ENCODE assay signal across 8 cellular contexts in genomic region chr15:63834500-63835210, GRCh38. TPM values are rescaled to one million over a fixed set of nuclear protein-coding genes. Genes with fewer than 3 reads are reported as not detected.
A peak's percentile ranks its signal among the peaks of the same experiment; 100 is the strongest.
DNase-seq lines count a peak whose midpoint lies in the region; ATAC-seq and TF ChIP-seq lines count a peak whose summit lies in the region.

No MANE protein-coding gene starts in this region.

- no peaks in the 10 kb centered on the region for H3K9me3 Mint-ChIP-seq in stimulated activated naive CD8-positive, alpha-beta T cell treated with anti-CD3 and anti-CD28 coated beads, Interleukin-15, Interleukin-2, amounts not matched to agents 100 ng/mL and 50 ng/mL, for 24 hours
- H3K9me3 Mint-ChIP-seq in brain: peaks cover 0 to 2% (median 0%) of the 10 kb centered on the region in 5 experiments
- no peaks in the 10 kb centered on the region for H3K9me3 Mint-ChIP-seq in memory B cell

- DNase-seq in stimulated activated naive CD8-positive, alpha-beta T cell treated with anti-CD3 and anti-CD28 coated beads, Interleukin-15, Interleukin-2, amounts not matched to agents 100 U/mL and 50 U/mL, for 24 hours: no peak
- DNase-seq in memory B cell (ENCODE audit: low spot score in 2 of 2) (no peak), retina (no peak), iPS-NIHi11 (ENCODE audit: low spot score) (no peak), cerebellar nuclear complex (lab: John Stamatoyannopoulos, UW) (no peak)

- no peaks in the 10 kb centered on the region for H3K27me3 Mint-ChIP-seq in stimulated activated naive CD8-positive, alpha-beta T cell treated with anti-CD3 and anti-CD28 coated beads, Interleukin-15, Interleukin-2, amounts not matched to agents 100 ng/mL and 50 ng/mL, for 24 hours
- peaks cover 22% of the 10 kb centered on the region for H3K27me3 Mint-ChIP-seq in brain
- no peaks in the 10 kb centered on the region for H3K27me3 Mint-ChIP-seq in memory B cell

- H3K27ac Mint-ChIP-seq in stimulated activated naive CD8-positive, alpha-beta T cell treated with anti-CD3 and anti-CD28 coated beads, Interleukin-15, Interleukin-2, amounts not matched to agents 100 ng/mL and 50 ng/mL, for 24 hours: peak overlapping the region; percentile 95
- H3K27ac Mint-ChIP-seq in brain (peak overlapping the region; percentile 89 to 99 (median 95)), memory B cell (peak overlapping the region; percentile 90)

- peaks cover 42% of the 10 kb centered on the region for H3K4me1 Mint-ChIP-seq in stimulated activated naive CD8-positive, alpha-beta T cell treated with anti-CD3 and anti-CD28 coated beads, Interleukin-15, Interleukin-2, amounts not matched to agents 100 ng/mL and 50 ng/mL, for 24 hours (ENCODE audit: low read depth)
- H3K4me1 Mint-ChIP-seq in brain (peaks cover 46% of the 10 kb centered on the region), memory B cell (peaks cover 23% of the 10 kb centered on the region)

- no peaks in the 10 kb centered on the region for H3K36me3 Mint-ChIP-seq in stimulated activated naive CD8-positive, alpha-beta T cell treated with anti-CD3 and anti-CD28 coated beads, Interleukin-15, Interleukin-2, amounts not matched to agents 100 ng/mL and 50 ng/mL, for 24 hours (ENCODE audit: low read depth)
- H3K36me3 Mint-ChIP-seq in brain (peaks cover 9% of the 10 kb centered on the region), memory B cell (no peaks in the 10 kb centered on the region)

- TF ChIP-seq CTCF in brain (conservative IDR thresholded peaks at IDR 0.05): no peak

- ATAC-seq in stimulated activated naive CD8-positive, alpha-beta T cell treated with anti-CD3 and anti-CD28 coated beads, Interleukin-15, Interleukin-2, amounts not matched to agents 100 U/mL and 50 U/mL, for 24 hours: no peak
- ATAC-seq in memory B cell (ENCODE audit: low read depth) (no peak), GM19467 (IDR thresholded peaks at IDR 0.05; ENCODE audit: unreplicated experiment) (no peak)

- H3K4me3 Mint-ChIP-seq in stimulated activated naive CD8-positive, alpha-beta T cell treated with anti-CD3 and anti-CD28 coated beads, Interleukin-15, Interleukin-2, amounts not matched to agents 100 ng/mL and 50 ng/mL, for 24 hours: peak overlapping the region; percentile 89
- peak overlapping the region; percentile 84 to 97 (median 95) for H3K4me3 Mint-ChIP-seq in brain
- peak overlapping the region; percentile 86 for H3K4me3 Mint-ChIP-seq in memory B cell

RNA-seq across cellular contexts. Expression of gene HERC1, which starts 0.9 kb away (rescaled TPM):
- 31.5 TPM for polyA plus RNA-seq in brain (ENCODE audit: insufficient read depth, low read depth, low replicate concordance)
